In the genomic region with DNA sequence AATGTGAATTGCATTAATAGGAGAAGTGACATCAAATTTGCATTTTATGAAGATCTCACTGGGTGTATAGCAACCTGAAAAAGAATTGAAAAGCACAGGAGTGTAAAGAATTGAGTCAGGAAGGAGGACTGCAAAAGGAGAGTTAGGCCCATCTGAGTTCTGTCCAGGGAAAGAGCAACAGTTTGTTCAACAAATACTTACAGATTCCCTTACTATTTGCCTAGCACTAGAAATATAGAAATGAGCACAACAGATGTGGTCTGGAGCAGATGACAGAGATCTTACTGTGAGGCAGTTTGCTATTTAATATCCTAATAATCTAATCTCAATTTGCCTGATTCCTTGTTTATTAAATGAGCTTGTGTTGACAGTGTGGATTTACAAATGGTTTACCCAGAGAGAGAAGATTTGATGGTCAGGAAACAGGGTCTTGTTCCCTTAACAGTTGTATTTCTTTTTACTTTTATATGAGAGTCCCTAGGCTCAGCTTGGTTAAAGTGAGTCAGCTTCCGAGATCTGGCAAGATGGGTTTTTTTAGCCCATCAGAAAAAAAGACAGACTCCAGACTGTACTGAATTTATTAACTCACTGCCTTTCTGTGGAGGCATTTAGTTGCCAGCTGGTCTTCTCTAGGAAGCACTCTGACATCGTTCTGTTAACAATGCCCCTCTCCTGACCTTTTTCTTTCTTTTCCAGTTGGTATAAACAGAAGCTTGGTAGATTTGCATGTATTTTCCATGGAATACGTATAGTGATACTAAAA, we compare ENCODE assay signal across 23 cellular contexts.
A peak's percentile ranks its signal among the peaks of the same experiment; 100 is the strongest.
DNase-seq lines count a peak whose midpoint lies in the region; ATAC-seq and TF ChIP-seq lines count a peak whose summit lies in the region.
"Had no signal": no experiment of that assay in that cellular context is flagged by ENCODE, and none has a peak within 500 bp of the region (broad histone marks: within the 10 kb centered on the region; RNA-seq: fewer than 3 reads in every experiment).

No MANE protein-coding gene starts in this region.

- 58 to 62% methylated on average over 3 of the region's 3 CpGs for WGBS in upper lobe of left lung, 2 donors

- POLR2A ChIA-PET in HEK293 (lab: Yijun Ruan, JAX), result no interaction called here
- POLR2A ChIA-PET in PC-3 (lab: Charles Lee; ENCODE audit: unreplicated experiment), result interaction anchor here (0.6 kb wide), 4 partner anchors 75 to 226 kb away, joined by 3 to 4 read pairs (median 3); no protein-coding TSS in a partner anchor

- no peaks in the 10 kb centered on the region for H3F3A ChIP-seq in PC-3 (ENCODE audit: low read length, unreplicated experiment)

- no peak for TF ChIP-seq POLR2A in upper lobe of left lung (IDR thresholded peaks at IDR 0.05)

- H3K27ac ChIP-seq in ACC112 (ENCODE audit: low read depth, low read length) (peak overlapping the region; percentile 21; the same call in 1 of the 2 replicates), HEK293 (ENCODE audit: extremely low read depth, low read depth, low read length) (no peak overlapping the region), PC-3 (ENCODE audit: low read length) (peak overlapping the region; percentile 10), upper lobe of left lung (no peak overlapping the region)
- H3K27ac ChIP-seq: ascending aorta, ovary, right atrium auricular region, SK-N-MC, upper lobe of right lung had no signal

- DNase-seq in PC-3, result peak; percentile 55
- DNase-seq in foreskin melanocyte, result peak; percentile 6
- DNase-seq in NCI-H1105 (lab: John Stamatoyannopoulos, UW), result no peak
- DNase-seq in upper lobe of left lung, result no peak
- no peak for DNase-seq in iPS-NIHi7 (ENCODE audit: extremely low spot score)
- DNase-seq: activated CD4-positive, alpha-beta T cell treated with anti-CD3 and anti-CD28 coated beads, Interleukin-2, amount 10 ng/mL, durations not matched to agents 7 days and 5 days; activated CD8-positive, alpha-beta memory T cell treated with anti-CD3 and anti-CD28 coated beads, Interleukin-2, amount 10 ng/mL, durations not matched to agents 7 days and 5 days; effector memory CD4-positive, alpha-beta T cell; glutamatergic neuron; naive thymus-derived CD4-positive, alpha-beta T cell; NCI-H1436 treated with DMSO at 0.1 percent for 48 hours; NCI-H226; ovary; T-helper 17 cell; upper lobe of right lung had no signal

- TF ChIP-seq CTCF in HEK293 (tag by site-specific recombination; IDR thresholded peaks at IDR 0.05) (no peak), PC-3 (conservative IDR thresholded peaks at IDR 0.05; ENCODE audit: low read depth, low read length) (no peak), upper lobe of left lung (IDR thresholded peaks at IDR 0.05) (no peak)

- CTCF ChIA-PET in HEK293 (lab: Yijun Ruan, JAX) (no interaction called here), PC-3 (lab: Charles Lee) (interaction anchor here (0.6 to 0.7 kb wide), 2 partner anchors 23 to 116 kb away, joined by 3 to 5 read pairs; no protein-coding TSS in a partner anchor)

- H3K9me3 ChIP-seq in HEK293 (ENCODE audit: control insufficient read depth, insufficient read depth, low read depth, low read length) (no peaks in the 10 kb centered on the region), PC-3 (ENCODE audit: low read length) (peaks cover 4% of the 10 kb centered on the region; the same call in 1 of the 2 replicates), upper lobe of left lung (no peaks in the 10 kb centered on the region)
- H3K9me3 ChIP-seq: ascending aorta, ovary had no signal

- TF ChIP-seq EP300 in upper lobe of left lung (IDR thresholded peaks at IDR 0.05), result no peak

- no peaks in the 10 kb centered on the region for H3K9me2 ChIP-seq in PC-3 (replicated peaks; ENCODE audit: low read length)

- H3K4me1 ChIP-seq in ACC112 (ENCODE audit: control insufficient read depth, insufficient read depth, low read length, unreplicated experiment), result peaks cover 7% of the 10 kb centered on the region
- H3K4me1 ChIP-seq in HEK293 (ENCODE audit: control insufficient read depth, insufficient read depth, low read length), result no peaks in the 10 kb centered on the region
- H3K4me1 ChIP-seq in PC-3 (ENCODE audit: insufficient read depth, low read length), result peaks cover 33% of the 10 kb centered on the region
- H3K4me1 ChIP-seq in upper lobe of left lung, result no peaks in the 10 kb centered on the region
- H3K4me1 ChIP-seq: ascending aorta, right atrium auricular region, upper lobe of right lung had no signal

- ATAC-seq in PC-3 (peak; percentile 66), GM21381 (IDR thresholded peaks at IDR 0.05; ENCODE audit: unreplicated experiment) (no peak), upper lobe of left lung (ENCODE audit: low FRiP score in 2 of 2) (no peak)
- ATAC-seq: activated CD8-positive, alpha-beta memory T cell treated with anti-CD3 and anti-CD28 coated beads, Interleukin-2, amount 10 ng/mL, durations not matched to agents 7 days and 5 days; activated naive CD4-positive, alpha-beta T cell treated with anti-CD3 and anti-CD28 coated beads, Interleukin-2, amount 50 U/mL, for 72 hours; esophagus mucosa; naive thymus-derived CD4-positive, alpha-beta T cell; T-helper 17 cell; upper lobe of right lung had no signal

- no peak overlapping the region for H3K4me3 ChIP-seq in ACC112 (ENCODE audit: low read depth, low read length)
- no peak overlapping the region for H3K4me3 ChIP-seq in HEK293 (ENCODE audit: low read depth, low read length)
- no peak overlapping the region for H3K4me3 ChIP-seq in PC-3 (ENCODE audit: low read length)
- H3K4me3 ChIP-seq in upper lobe of left lung, result no peak overlapping the region
- H3K4me3 ChIP-seq: ascending aorta, ovary, right atrium auricular region, SK-N-MC, upper lobe of right lung had no signal

- H3K36me3 ChIP-seq in ACC112 (ENCODE audit: insufficient read depth, low read length) (no peaks in the 10 kb centered on the region), HEK293 (ENCODE audit: control insufficient read depth in 2 of 2, insufficient read depth in 1 of 2, low read length in 2 of 2) (no peaks in the 10 kb centered on the region), PC-3 (ENCODE audit: low read depth, low read length) (no peaks in the 10 kb centered on the region), upper lobe of left lung (no peaks in the 10 kb centered on the region)
- H3K36me3 ChIP-seq: ascending aorta, ovary, right atrium auricular region, upper lobe of right lung had no signal

- H3K79me2 ChIP-seq in ACC112 (ENCODE audit: control insufficient read depth, insufficient read depth, low read length, unreplicated experiment) (no peaks in the 10 kb centered on the region), PC-3 (ENCODE audit: low read length) (no peaks in the 10 kb centered on the region)

- H3K27me3 ChIP-seq in ACC112 (ENCODE audit: insufficient read depth, low read length) (no peaks in the 10 kb centered on the region), PC-3 (ENCODE audit: low read length) (no peaks in the 10 kb centered on the region), upper lobe of left lung (no peaks in the 10 kb centered on the region)
- H3K27me3 ChIP-seq: ascending aorta, ovary, right atrium auricular region, upper lobe of right lung had no signal

- no peaks in the 10 kb centered on the region for H4K20me1 ChIP-seq in PC-3 (ENCODE audit: low read length)

- peak overlapping the region; percentile 48 for H2AFZ ChIP-seq in ACC112 (ENCODE audit: low read length, unreplicated experiment)
- no peak overlapping the region for H2AFZ ChIP-seq in PC-3 (ENCODE audit: low read length)

- H3K9ac ChIP-seq in PC-3 (ENCODE audit: low read length), result no peak overlapping the region

- 0 out of 2 replicates have a peak overlapping the region, but pooled peaks have one; percentile 12 for H3K4me2 ChIP-seq in PC-3 (ENCODE audit: low read length)

- intact Hi-C loops in PC-3 (cut with micrococcal nuclease), result loop anchor here (5.0 kb wide), 2 partner anchors 118 to 183 kb away; no protein-coding TSS in a partner anchor

- BruUV-seq in PC-3 (replicated peaks; lab: Mats Ljungman, UMichigan), result no TSS peak

TF ChIP-seq in HEK293, 187 proteins besides CTCF, POLR2A, EP300 and RAD21:
- no peak for TF ChIP-seq ZNF266 (tag by site-specific recombination; IDR thresholded peaks at IDR 0.05; ENCODE audit: low read depth)
- peak; percentile 21; the same call in 1 of the 2 replicates for TF ChIP-seq SCRT2 (tag by site-specific recombination; IDR thresholded peaks at IDR 0.05)
- no peak for TF ChIP-seq KLF16 (tag by site-specific recombination; IDR thresholded peaks at IDR 0.05)
- TF ChIP-seq, protein P1, sequence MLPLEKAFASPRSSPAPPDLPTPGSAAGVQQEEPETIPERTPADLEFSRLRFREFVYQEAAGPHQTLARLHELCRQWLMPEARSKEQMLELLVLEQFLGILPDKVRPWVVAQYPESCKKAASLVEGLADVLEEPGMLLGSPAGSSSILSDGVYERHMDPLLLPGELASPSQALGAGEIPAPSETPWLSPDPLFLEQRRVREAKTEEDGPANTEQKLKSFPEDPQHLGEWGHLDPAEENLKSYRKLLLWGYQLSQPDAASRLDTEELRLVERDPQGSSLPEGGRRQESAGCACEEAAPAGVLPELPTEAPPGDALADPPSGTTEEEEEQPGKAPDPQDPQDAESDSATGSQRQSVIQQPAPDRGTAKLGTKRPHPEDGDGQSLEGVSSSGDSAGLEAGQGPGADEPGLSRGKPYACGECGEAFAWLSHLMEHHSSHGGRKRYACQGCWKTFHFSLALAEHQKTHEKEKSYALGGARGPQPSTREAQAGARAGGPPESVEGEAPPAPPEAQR (tag by site-specific recombination; IDR thresholded peaks at IDR 0.05), result no peak

Comparison
In these comparisons a context has a peak if more than half of its experiments do, and no peak if none do; other contexts are left out.
1. H3K27ac ChIP-seq: peak in ACC112 (single experiment) and PC-3 (single experiment); none in HEK293 (single experiment) and upper lobe of left lung (0 of 4).
2. DNase-seq: peak in PC-3 (single experiment) and foreskin melanocyte (single experiment); none in NCI-H1105 (single experiment), upper lobe of left lung (0 of 2) and iPS-NIHi7 (single experiment).